In the genomic region with DNA sequence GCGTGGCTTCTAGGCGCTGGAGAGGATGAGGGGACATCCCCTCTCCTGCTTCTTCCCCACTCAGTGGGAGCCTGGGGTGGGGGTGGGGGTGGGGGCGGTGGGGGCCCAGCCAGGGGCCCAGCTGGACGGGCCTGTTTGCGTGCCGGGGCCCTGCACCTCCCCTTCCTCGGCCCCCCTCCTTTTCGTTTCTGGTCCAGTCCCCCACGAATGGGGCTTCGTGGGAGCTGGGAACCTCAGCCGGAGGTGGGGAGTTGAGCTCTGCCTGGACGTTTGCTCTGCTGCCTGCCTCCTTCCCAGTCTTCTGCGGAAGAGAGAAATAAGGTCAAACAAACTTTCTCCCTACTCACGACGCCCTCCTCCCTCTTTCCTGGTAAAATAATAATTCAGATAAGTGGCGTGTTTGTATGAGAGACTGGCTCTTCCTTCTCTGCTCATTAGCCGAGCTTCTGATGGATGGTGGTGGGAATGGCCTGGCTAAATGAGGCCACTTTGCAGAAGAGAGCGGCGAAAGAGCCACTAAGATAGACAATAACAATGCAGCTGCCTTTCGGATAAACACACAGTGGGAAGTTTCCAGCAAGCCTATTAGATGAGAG, we compare ENCODE assay signal across 8 cellular contexts. TPM values are rescaled to one million over a fixed set of nuclear protein-coding genes. Genes with fewer than 3 reads are reported as not detected.
DNase-seq lines count a peak whose midpoint lies in the region; ATAC-seq and TF ChIP-seq lines count a peak whose summit lies in the region.

No MANE protein-coding gene starts in this region.

- H3K36me3 Mint-ChIP-seq in activated T-helper 17 cell treated with anti-CD3 and anti-CD28 coated beads, Interleukin-2, amount 50 U/mL, for 72 hours (ENCODE audit: low read depth) = peaks cover 17% of the 10 kb centered on the region

- ATAC-seq in GM19395 (IDR thresholded peaks at IDR 0.05; ENCODE audit: unreplicated experiment) (peak; percentile 8), gastroesophageal sphincter (peak; percentile 22)
- ATAC-seq in activated T-helper 17 cell treated with anti-CD3 and anti-CD28 coated beads, Interleukin-2, amount 50 U/mL, for 72 hours (replicated peaks) = peak; percentile 57

- H3K4me1 Mint-ChIP-seq in activated T-helper 17 cell treated with anti-CD3 and anti-CD28 coated beads, Interleukin-2, amount 50 U/mL, for 72 hours = peaks cover 10% of the 10 kb centered on the region

- H3K9me3 ChIP-seq in BLaER1 = no peaks in the 10 kb centered on the region
- no peaks in the 10 kb centered on the region for H3K9me3 ChIP-seq in gastroesophageal sphincter
- H3K9me3 ChIP-seq in neutrophil = no peaks in the 10 kb centered on the region

- H3K27ac ChIP-seq in BLaER1 (peak overlapping the region; percentile 85), gastroesophageal sphincter (peak overlapping the region; percentile 75 to 97 (median 88)), neutrophil (no peak overlapping the region)

- H3K27me3 ChIP-seq in BLaER1 (no peaks in the 10 kb centered on the region), gastroesophageal sphincter (no peaks in the 10 kb centered on the region), neutrophil (peaks cover 60% of the 10 kb centered on the region)

- H3K4me3 Mint-ChIP-seq in activated T-helper 17 cell treated with anti-CD3 and anti-CD28 coated beads, Interleukin-2, amount 50 U/mL, for 72 hours = peak overlapping the region; percentile 86

- WGBS in gastroesophageal sphincter (ENCODE audit: low coverage in 1 of 2), 2 donors = 0 to 3% methylated on average over 6 to 14 of the region's 20 CpGs

- peak; percentile 15 for DNase-seq in NCI-H187 treated with DMSO at 0.1 percent for 48 hours (lab: John Stamatoyannopoulos, UW)
- DNase-seq in MV-4-11 (lab: John Stamatoyannopoulos, UW) = no peak
- no peak for DNase-seq in HUDEP-2 (lab: John Stamatoyannopoulos, UW; ENCODE audit: unreplicated experiment in 76 of 76)

- no peak for TF ChIP-seq EP300 in gastroesophageal sphincter (IDR thresholded peaks at IDR 0.05)

- H3K27me3 Mint-ChIP-seq in activated T-helper 17 cell treated with anti-CD3 and anti-CD28 coated beads, Interleukin-2, amount 50 U/mL, for 72 hours = no peaks in the 10 kb centered on the region

- H3K4me3 ChIP-seq in BLaER1 (peak overlapping the region; percentile 73), gastroesophageal sphincter (peak overlapping the region; percentile 75 to 88), neutrophil (ENCODE audit: low read depth in 1 of 2, low read length in 1 of 2) (peak overlapping the region; percentile 37 to 59)

- H3K36me3 ChIP-seq in BLaER1 = peaks cover 36% of the 10 kb centered on the region
- peaks cover 0 to 26% of the 10 kb centered on the region in 2 donors for H3K36me3 ChIP-seq in gastroesophageal sphincter
- H3K36me3 ChIP-seq in neutrophil = no peaks in the 10 kb centered on the region

- peak overlapping the region; percentile 93 for H3K27ac Mint-ChIP-seq in activated T-helper 17 cell treated with anti-CD3 and anti-CD28 coated beads, Interleukin-2, amount 50 U/mL, for 72 hours

- peak overlapping the region; percentile 81 for H3K9ac ChIP-seq in BLaER1

- H3K4me1 ChIP-seq in BLaER1 = peaks cover 33% of the 10 kb centered on the region
- peaks cover 0 to 34% (median 9%) of the 10 kb centered on the region in 3 donors for H3K4me1 ChIP-seq in gastroesophageal sphincter
- peaks cover 0 to 6% of the 10 kb centered on the region in 2 experiments for H3K4me1 ChIP-seq in neutrophil (ENCODE audit: control insufficient read depth in 1 of 2, insufficient read depth in 1 of 2, low read depth in 1 of 2, low read length in 1 of 2)

- no peaks in the 10 kb centered on the region for H4K20me1 ChIP-seq in BLaER1

- H3K9me3 Mint-ChIP-seq in activated T-helper 17 cell treated with anti-CD3 and anti-CD28 coated beads, Interleukin-2, amount 50 U/mL, for 72 hours = no peaks in the 10 kb centered on the region

- no peak for TF ChIP-seq POLR2A in gastroesophageal sphincter (IDR thresholded peaks at IDR 0.05)

- peak overlapping the region; percentile 87 for H3K4me2 ChIP-seq in BLaER1

- TF ChIP-seq CTCF in gastroesophageal sphincter (IDR thresholded peaks at IDR 0.05) (no peak), neutrophil (IDR thresholded peaks at IDR 0.05) (no peak)

RNA-seq across cellular contexts. Expression of a gene that starts 0.8 kb away (rescaled TPM):
- total RNA-seq in activated T-helper 17 cell treated with anti-CD3 and anti-CD28 coated beads, Interleukin-2, amount 50 U/mL, for 72 hours = 10 to 100 TPM; 22.7 to 30.9 TPM
- total RNA-seq in gastroesophageal sphincter = 10 to 100 TPM; 22.7 to 56.2 (median 29.3) TPM
